In genomic region chr7:40428421-40428820, GRCh38 we compare ENCODE assay signal across 22 cellular contexts.
"Had no signal": no experiment of that assay in that cellular context is flagged by ENCODE, and none has a peak within 500 bp of the region (broad histone marks: within the 10 kb centered on the region; RNA-seq: fewer than 3 reads in every experiment).

No MANE protein-coding gene starts in this region.

- FAIRE-seq: endothelial cell of umbilical vein, frontal cortex, kidney had no signal

- H3K4me1 Mint-ChIP-seq: immature natural killer cell, mesothelial cell of epicardium had no signal

- ATAC-seq: foreskin keratinocyte, gastroesophageal sphincter, heart left ventricle, left lung, left ventricle myocardium superior, lower lobe of right lung had no signal

- H3K36me3 ChIP-seq: esophagus muscularis mucosa, gastroesophageal sphincter, heart left ventricle, left lung, lower lobe of right lung had no signal

- H3K4me1 ChIP-seq: foreskin keratinocyte, gastroesophageal sphincter, heart left ventricle, left lung, lower lobe of right lung had no signal

- DNase-seq: dermis blood vessel endothelial cell; dorsolateral prefrontal cortex; effector CD4-positive, alpha-beta T cell; effector memory CD4-positive, alpha-beta T cell; foreskin keratinocyte; heart left ventricle; hypothalamus; immature natural killer cell; islet precursor cell; kidney; kidney glomerular epithelial cell; left lung; left ventricle myocardium superior; lower lobe of right lung; mesenchymal stem cell had no signal

- H3K27ac Mint-ChIP-seq: immature natural killer cell, mesothelial cell of epicardium had no signal

- H3K9me3 ChIP-seq: lower lobe of right lung had no signal

- H3K27ac ChIP-seq: coronary artery, dorsolateral prefrontal cortex, esophagus muscularis mucosa, foreskin keratinocyte, gastroesophageal sphincter, heart left ventricle, hepatocyte, left lung, lower lobe of right lung had no signal

- H3K4me3 ChIP-seq: coronary artery, dorsolateral prefrontal cortex, esophagus muscularis mucosa, gastroesophageal sphincter, heart left ventricle, hepatocyte, left lung, lower lobe of right lung had no signal

- H3K4me3 Mint-ChIP-seq: immature natural killer cell, mesothelial cell of epicardium had no signal

- H3K27me3 ChIP-seq: dorsolateral prefrontal cortex, esophagus muscularis mucosa, foreskin keratinocyte, gastroesophageal sphincter, heart left ventricle, hepatocyte, left lung had no signal
